In genomic region chr1:192378878-192379277, GRCh38 we compare ENCODE assay signal across 22 cellular contexts.
"Had no signal": no experiment of that assay in that cellular context is flagged by ENCODE, and none has a peak within 500 bp of the region (broad histone marks: within the 10 kb centered on the region; RNA-seq: fewer than 3 reads in every experiment).

No MANE protein-coding gene starts in this region.

- ATAC-seq: HepG2, K562, Panc1, PC-3, T-cell had no signal

- DNase-seq: Kasumi-1, MM.1S, NCI-H1092 treated with DMSO at 0.1 percent for 48 hours, NCI-H1417, NCI-H1436 treated with DMSO at 0.1 percent for 48 hours, NCI-H1694, NCI-H187 treated with DMSO at 0.1 percent for 48 hours, NCI-H2029 treated with DMSO at 0.1 percent for 48 hours, NCI-H2171 treated with DMSO at 0.1 percent for 48 hours, NCI-H345, NCI-H446 treated with DMSO at 0.1 percent for 48 hours, NCI-H510A treated with DMSO at 0.1 percent for 48 hours, PC-3, SHP77, SK-N-SH, SW 1271, T-cell had no signal

- FAIRE-seq: HepG2, K562 had no signal

- H3K9me3 ChIP-seq: SK-N-SH had no signal

- H3K4me3 ChIP-seq: K562 had no signal

- H3K9ac ChIP-seq: KMS-11, SK-N-SH had no signal

- H3K27ac ChIP-seq: KMS-11, RWPE1 had no signal

- H3K4me2 ChIP-seq: KMS-11, SK-N-SH had no signal
